2 cellular contexts compared by ENCODE assay signal in the genomic region with DNA sequence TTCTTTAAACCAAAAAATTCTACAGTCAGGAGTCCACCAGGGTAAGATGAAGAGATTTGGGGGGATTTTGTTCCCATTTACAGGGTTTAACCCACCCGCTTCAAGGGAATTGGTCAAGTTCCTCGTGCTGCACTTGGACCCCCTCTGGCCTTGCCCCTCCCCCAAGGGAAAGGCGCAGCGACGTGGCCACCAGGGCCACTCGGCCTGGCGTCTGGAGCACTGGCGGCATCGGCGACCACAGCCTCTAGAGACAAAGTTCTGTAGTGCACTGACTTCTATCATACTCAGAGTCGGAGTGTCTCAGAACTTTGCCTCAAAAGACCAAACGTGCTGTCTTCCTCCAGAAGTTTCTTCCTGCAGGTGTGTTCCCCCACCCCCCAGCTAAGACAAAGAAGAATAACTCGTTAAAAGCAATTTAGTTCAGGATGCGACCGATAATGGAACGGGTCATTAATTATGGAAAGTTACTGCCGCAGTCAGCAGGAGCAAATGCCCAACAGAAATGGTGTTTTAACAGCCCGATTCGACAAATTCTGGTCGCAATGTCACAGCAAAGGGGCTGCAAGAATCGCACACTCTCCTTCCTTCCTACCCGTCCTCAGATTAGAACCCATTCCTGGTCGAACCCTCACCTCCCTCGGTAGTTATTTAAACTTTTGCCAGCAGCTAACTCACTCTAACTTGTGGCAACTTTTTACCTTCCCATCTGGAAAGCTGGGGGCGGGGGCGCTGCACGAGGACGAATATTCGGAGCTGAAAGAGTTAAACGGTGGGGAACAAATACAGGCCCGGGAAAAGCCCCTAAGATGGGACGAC.
TF ChIP-seq lines count a peak whose summit lies in the region.

No MANE protein-coding gene starts in this region.

TF ChIP-seq in HepG2, 621 proteins besides CTCF, POLR2A, EP300 and RAD21 (continued from another document and continues in another):
- TF ChIP-seq, protein P1, sequence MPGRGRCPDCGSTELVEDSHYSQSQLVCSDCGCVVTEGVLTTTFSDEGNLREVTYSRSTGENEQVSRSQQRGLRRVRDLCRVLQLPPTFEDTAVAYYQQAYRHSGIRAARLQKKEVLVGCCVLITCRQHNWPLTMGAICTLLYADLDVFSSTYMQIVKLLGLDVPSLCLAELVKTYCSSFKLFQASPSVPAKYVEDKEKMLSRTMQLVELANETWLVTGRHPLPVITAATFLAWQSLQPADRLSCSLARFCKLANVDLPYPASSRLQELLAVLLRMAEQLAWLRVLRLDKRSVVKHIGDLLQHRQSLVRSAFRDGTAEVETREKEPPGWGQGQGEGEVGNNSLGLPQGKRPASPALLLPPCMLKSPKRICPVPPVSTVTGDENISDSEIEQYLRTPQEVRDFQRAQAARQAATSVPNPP (CRISPR knock-in tag; IDR thresholded peaks at IDR 0.05): no peak
- TF ChIP-seq FOXA3 (CRISPR knock-in tag; IDR thresholded peaks at IDR 0.05) (0 out of 2 replicates have a peak, but pooled peaks have one; percentile 7), ZNF350 (CRISPR knock-in tag; IDR thresholded peaks at IDR 0.05; ENCODE audit: borderline replicate concordance, low read depth) (no peak), MXD4 (CRISPR knock-in tag; IDR thresholded peaks at IDR 0.05) (0 out of 2 replicates have a peak, but pooled peaks have one; percentile 32), CHD2 (IDR thresholded peaks at IDR 0.05; ENCODE audit: low read depth, low read length) (peak; percentile 38; the same call in 1 of the 2 replicates), ZNF788 (CRISPR knock-in tag; IDR thresholded peaks at IDR 0.05; ENCODE audit: borderline replicate concordance) (0 out of 2 replicates have a peak, but pooled peaks have one; percentile 33), PHF20 (CRISPR knock-in tag; IDR thresholded peaks at IDR 0.05) (0 out of 2 replicates have a peak, but pooled peaks have one; percentile 29)
- TF ChIP-seq, protein P2, sequence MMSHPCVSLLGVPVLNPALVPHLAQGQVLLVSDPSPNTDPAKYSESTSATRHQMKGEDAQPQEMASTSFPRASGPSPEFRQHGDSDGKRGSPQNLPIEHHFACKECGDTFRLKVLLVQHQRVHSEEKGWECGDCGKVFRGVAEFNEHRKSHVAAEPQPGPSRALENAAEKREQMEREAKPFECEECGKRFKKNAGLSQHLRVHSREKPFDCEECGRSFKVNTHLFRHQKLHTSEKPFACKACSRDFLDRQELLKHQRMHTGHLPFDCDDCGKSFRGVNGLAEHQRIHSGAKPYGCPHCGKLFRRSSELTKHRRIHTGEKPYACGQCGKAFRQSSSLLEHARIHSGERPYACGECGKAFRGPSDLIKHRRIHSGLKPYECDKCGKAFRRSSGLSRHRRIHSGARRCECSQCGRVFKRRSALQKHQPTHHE (CRISPR knock-in tag; IDR thresholded peaks at IDR 0.05; ENCODE audit: borderline replicate concordance): 0 out of 2 replicates have a peak, but pooled peaks have one; percentile 6
- TF ChIP-seq, protein P3, sequence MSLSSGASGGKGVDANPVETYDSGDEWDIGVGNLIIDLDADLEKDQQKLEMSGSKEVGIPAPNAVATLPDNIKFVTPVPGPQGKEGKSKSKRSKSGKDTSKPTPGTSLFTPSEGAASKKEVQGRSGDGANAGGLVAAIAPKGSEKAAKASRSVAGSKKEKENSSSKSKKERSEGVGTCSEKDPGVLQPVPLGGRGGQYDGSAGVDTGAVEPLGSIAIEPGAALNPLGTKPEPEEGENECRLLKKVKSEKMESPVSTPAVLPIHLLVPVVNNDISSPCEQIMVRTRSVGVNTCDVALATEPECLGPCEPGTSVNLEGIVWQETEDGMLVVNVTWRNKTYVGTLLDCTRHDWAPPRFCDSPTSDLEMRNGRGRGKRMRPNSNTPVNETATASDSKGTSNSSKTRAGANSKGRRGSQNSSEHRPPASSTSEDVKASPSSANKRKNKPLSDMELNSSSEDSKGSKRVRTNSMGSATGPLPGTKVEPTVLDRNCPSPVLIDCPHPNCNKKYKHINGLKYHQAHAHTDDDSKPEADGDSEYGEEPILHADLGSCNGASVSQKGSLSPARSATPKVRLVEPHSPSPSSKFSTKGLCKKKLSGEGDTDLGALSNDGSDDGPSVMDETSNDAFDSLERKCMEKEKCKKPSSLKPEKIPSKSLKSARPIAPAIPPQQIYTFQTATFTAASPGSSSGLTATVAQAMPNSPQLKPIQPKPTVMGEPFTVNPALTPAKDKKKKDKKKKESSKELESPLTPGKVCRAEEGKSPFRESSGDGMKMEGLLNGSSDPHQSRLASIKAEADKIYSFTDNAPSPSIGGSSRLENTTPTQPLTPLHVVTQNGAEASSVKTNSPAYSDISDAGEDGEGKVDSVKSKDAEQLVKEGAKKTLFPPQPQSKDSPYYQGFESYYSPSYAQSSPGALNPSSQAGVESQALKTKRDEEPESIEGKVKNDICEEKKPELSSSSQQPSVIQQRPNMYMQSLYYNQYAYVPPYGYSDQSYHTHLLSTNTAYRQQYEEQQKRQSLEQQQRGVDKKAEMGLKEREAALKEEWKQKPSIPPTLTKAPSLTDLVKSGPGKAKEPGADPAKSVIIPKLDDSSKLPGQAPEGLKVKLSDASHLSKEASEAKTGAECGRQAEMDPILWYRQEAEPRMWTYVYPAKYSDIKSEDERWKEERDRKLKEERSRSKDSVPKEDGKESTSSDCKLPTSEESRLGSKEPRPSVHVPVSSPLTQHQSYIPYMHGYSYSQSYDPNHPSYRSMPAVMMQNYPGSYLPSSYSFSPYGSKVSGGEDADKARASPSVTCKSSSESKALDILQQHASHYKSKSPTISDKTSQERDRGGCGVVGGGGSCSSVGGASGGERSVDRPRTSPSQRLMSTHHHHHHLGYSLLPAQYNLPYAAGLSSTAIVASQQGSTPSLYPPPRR (CRISPR knock-in tag; IDR thresholded peaks at IDR 0.05; ENCODE audit: borderline replicate concordance): 0 out of 2 replicates have a peak, but pooled peaks have one; percentile 28
- TF ChIP-seq, protein P4, sequence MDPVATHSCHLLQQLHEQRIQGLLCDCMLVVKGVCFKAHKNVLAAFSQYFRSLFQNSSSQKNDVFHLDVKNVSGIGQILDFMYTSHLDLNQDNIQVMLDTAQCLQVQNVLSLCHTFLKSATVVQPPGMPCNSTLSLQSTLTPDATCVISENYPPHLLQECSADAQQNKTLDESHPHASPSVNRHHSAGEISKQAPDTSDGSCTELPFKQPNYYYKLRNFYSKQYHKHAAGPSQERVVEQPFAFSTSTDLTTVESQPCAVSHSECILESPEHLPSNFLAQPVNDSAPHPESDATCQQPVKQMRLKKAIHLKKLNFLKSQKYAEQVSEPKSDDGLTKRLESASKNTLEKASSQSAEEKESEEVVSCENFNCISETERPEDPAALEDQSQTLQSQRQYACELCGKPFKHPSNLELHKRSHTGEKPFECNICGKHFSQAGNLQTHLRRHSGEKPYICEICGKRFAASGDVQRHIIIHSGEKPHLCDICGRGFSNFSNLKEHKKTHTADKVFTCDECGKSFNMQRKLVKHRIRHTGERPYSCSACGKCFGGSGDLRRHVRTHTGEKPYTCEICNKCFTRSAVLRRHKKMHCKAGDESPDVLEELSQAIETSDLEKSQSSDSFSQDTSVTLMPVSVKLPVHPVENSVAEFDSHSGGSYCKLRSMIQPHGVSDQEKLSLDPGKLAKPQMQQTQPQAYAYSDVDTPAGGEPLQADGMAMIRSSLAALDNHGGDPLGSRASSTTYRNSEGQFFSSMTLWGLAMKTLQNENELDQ (CRISPR knock-in tag; IDR thresholded peaks at IDR 0.05; ENCODE audit: borderline replicate concordance): 0 out of 2 replicates have a peak, but pooled peaks have one; percentile 47

TF ChIP-seq in SK-N-SH treated with all-trans-retinoic acid at 6 μM for 48 hours, 23 proteins besides CTCF, POLR2A, EP300 and RAD21 (continued from another document):
- TF ChIP-seq, protein P5, sequence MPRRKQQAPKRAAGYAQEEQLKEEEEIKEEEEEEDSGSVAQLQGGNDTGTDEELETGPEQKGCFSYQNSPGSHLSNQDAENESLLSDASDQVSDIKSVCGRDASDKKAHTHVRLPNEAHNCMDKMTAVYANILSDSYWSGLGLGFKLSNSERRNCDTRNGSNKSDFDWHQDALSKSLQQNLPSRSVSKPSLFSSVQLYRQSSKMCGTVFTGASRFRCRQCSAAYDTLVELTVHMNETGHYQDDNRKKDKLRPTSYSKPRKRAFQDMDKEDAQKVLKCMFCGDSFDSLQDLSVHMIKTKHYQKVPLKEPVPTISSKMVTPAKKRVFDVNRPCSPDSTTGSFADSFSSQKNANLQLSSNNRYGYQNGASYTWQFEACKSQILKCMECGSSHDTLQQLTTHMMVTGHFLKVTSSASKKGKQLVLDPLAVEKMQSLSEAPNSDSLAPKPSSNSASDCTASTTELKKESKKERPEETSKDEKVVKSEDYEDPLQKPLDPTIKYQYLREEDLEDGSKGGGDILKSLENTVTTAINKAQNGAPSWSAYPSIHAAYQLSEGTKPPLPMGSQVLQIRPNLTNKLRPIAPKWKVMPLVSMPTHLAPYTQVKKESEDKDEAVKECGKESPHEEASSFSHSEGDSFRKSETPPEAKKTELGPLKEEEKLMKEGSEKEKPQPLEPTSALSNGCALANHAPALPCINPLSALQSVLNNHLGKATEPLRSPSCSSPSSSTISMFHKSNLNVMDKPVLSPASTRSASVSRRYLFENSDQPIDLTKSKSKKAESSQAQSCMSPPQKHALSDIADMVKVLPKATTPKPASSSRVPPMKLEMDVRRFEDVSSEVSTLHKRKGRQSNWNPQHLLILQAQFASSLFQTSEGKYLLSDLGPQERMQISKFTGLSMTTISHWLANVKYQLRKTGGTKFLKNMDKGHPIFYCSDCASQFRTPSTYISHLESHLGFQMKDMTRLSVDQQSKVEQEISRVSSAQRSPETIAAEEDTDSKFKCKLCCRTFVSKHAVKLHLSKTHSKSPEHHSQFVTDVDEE (CRISPR knock-in tag; IDR thresholded peaks at IDR 0.05): no peak
- no peak for TF ChIP-seq TCF4 (CRISPR knock-in tag; IDR thresholded peaks at IDR 0.05; ENCODE audit: borderline replicate concordance)
- TF ChIP-seq, protein P6, sequence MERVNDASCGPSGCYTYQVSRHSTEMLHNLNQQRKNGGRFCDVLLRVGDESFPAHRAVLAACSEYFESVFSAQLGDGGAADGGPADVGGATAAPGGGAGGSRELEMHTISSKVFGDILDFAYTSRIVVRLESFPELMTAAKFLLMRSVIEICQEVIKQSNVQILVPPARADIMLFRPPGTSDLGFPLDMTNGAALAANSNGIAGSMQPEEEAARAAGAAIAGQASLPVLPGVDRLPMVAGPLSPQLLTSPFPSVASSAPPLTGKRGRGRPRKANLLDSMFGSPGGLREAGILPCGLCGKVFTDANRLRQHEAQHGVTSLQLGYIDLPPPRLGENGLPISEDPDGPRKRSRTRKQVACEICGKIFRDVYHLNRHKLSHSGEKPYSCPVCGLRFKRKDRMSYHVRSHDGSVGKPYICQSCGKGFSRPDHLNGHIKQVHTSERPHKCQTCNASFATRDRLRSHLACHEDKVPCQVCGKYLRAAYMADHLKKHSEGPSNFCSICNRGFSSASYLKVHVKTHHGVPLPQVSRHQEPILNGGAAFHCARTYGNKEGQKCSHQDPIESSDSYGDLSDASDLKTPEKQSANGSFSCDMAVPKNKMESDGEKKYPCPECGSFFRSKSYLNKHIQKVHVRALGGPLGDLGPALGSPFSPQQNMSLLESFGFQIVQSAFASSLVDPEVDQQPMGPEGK (CRISPR knock-in tag; IDR thresholded peaks at IDR 0.05; ENCODE audit: borderline replicate concordance): no peak
- TF ChIP-seq ISL1 (CRISPR knock-in tag; IDR thresholded peaks at IDR 0.05): no peak
- TF ChIP-seq ZNF70 (CRISPR knock-in tag; IDR thresholded peaks at IDR 0.05): no peak
- TF ChIP-seq ZC3H10 (CRISPR knock-in tag; IDR thresholded peaks at IDR 0.05): no peak
- TF ChIP-seq, protein P7, sequence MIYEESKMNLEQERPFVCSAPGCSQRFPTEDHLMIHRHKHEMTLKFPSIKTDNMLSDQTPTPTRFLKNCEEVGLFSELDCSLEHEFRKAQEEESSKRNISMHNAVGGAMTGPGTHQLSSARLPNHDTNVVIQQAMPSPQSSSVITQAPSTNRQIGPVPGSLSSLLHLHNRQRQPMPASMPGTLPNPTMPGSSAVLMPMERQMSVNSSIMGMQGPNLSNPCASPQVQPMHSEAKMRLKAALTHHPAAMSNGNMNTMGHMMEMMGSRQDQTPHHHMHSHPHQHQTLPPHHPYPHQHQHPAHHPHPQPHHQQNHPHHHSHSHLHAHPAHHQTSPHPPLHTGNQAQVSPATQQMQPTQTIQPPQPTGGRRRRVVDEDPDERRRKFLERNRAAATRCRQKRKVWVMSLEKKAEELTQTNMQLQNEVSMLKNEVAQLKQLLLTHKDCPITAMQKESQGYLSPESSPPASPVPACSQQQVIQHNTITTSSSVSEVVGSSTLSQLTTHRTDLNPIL (CRISPR knock-in tag; IDR thresholded peaks at IDR 0.05; ENCODE audit: low read depth): no peak
- TF ChIP-seq SNAI2 (CRISPR knock-in tag; IDR thresholded peaks at IDR 0.05): no peak
